30 cellular contexts compared by ENCODE assay signal in genomic region chr21:42797522-42797921, GRCh38.
"Had no signal": no experiment of that assay in that cellular context is flagged by ENCODE, and none has a peak within 500 bp of the region (broad histone marks: within the 10 kb centered on the region; RNA-seq: fewer than 3 reads in every experiment).

No MANE protein-coding gene starts in this region.

- H3K9me3 ChIP-seq: esophagus squamous epithelium had no signal

- DNase-seq: activated CD4-positive, alpha-beta memory T cell treated with anti-CD3 and anti-CD28 coated beads for 36 hours; activated CD4-positive, alpha-beta T cell treated with anti-CD3 and anti-CD28 coated beads for 36 hours; activated CD4-positive, alpha-beta T cell treated with anti-CD3 and anti-CD28 coated beads, Interleukin-2, amount 10 ng/mL, durations not matched to agents 24 days and 14 days; activated CD4-positive, CD25-positive, alpha-beta regulatory T cell; activated CD4-positive, CD25-positive, alpha-beta regulatory T cell treated with anti-CD3 and anti-CD28 coated beads, Interleukin-2, amount 50 U/mL, for 72 hours; activated CD8-positive, alpha-beta memory T cell treated with anti-CD3 and anti-CD28 coated beads, Interleukin-2, amount 50 U/mL, for 48 hours; activated CD8-positive, alpha-beta T cell treated with anti-CD3 and anti-CD28 coated beads, Interleukin-2, amount 10 ng/mL, durations not matched to agents 7 days and 5 days; activated gamma-delta T cell; activated naive CD4-positive, alpha-beta T cell; activated naive CD4-positive, alpha-beta T cell treated with anti-CD3 and anti-CD28 coated beads, Interleukin-2, amount 10 ng/mL, durations not matched to agents 7 days and 5 days; activated naive CD8-positive, alpha-beta T cell treated with anti-CD3 and anti-CD28 coated beads, Interleukin-2, amount 10 ng/mL, durations not matched to agents 7 days and 5 days; activated T-cell treated with anti-CD3 and anti-CD28 coated beads for 4 hours; activated T-cell treated with anti-CD3 and anti-CD28 coated beads, Interleukin-2, amount 50 U/mL, for 72 hours; anterior cingulate cortex; brain microvascular endothelial cell; dorsolateral prefrontal cortex; effector memory CD4-positive, alpha-beta T cell; esophagus squamous epithelium; foreskin melanocyte; T-helper 1 cell; T-helper 17 cell; T1000; WERI-Rb-1 had no signal

- H3K27me3 Mint-ChIP-seq: activated CD4-positive, alpha-beta T cell treated with anti-CD3 and anti-CD28 coated beads for 36 hours; activated T-cell treated with anti-CD3 and anti-CD28 coated beads, Interleukin-2, amount 50 U/mL, for 24 hours had no signal

- H3K4me1 Mint-ChIP-seq: central memory CD8-positive, alpha-beta T cell had no signal

- H3K9me3 Mint-ChIP-seq: activated CD4-positive, alpha-beta memory T cell treated with anti-CD3 and anti-CD28 coated beads for 36 hours; activated CD4-positive, alpha-beta T cell treated with anti-CD3 and anti-CD28 coated beads, Interleukin-2, amount 10 ng/mL, durations not matched to agents 24 days and 14 days; activated naive CD4-positive, alpha-beta T cell treated with anti-CD3 and anti-CD28 coated beads, Interleukin-2, amount 10 ng/mL, durations not matched to agents 7 days and 5 days; activated naive CD4-positive, alpha-beta T cell treated with anti-CD3 and anti-CD28 coated beads, Interleukin-2, amount 50 U/mL, for 72 hours; activated naive CD8-positive, alpha-beta T cell treated with anti-CD3 and anti-CD28 coated beads, Interleukin-2, amount 10 ng/mL, durations not matched to agents 7 days and 5 days; activated T-cell treated with anti-CD3 and anti-CD28 coated beads, Interleukin-2, amount 50 U/mL, for 24 hours; activated T-cell treated with anti-CD3 and anti-CD28 coated beads, Interleukin-2, amount 50 U/mL, for 72 hours; central memory CD8-positive, alpha-beta T cell; dendritic cell treated with granulocyte-macrophage colony-stimulating factor and Interleukin-4, amounts not matched to agents 40 ng/mL and 50 ng/mL, for 4 days; T-helper 2 cell treated with Interferon-gamma antibody and Interleukin-4, amounts not matched to agents 5 μg/mL and 100 μg/mL, for 36 hours had no signal

- H3K4me3 ChIP-seq: coronary artery, dorsolateral prefrontal cortex, esophagus squamous epithelium had no signal

- H3K36me3 Mint-ChIP-seq: activated CD4-positive, alpha-beta memory T cell treated with anti-CD3 and anti-CD28 coated beads for 36 hours; activated naive CD4-positive, alpha-beta T cell treated with anti-CD3 and anti-CD28 coated beads, Interleukin-2, amount 10 ng/mL, durations not matched to agents 7 days and 5 days; activated naive CD4-positive, alpha-beta T cell treated with anti-CD3 and anti-CD28 coated beads, Interleukin-2, amount 50 U/mL, for 72 hours; activated naive CD8-positive, alpha-beta T cell treated with anti-CD3 and anti-CD28 coated beads, Interleukin-2, amount 10 ng/mL, durations not matched to agents 7 days and 5 days had no signal

- H3K27ac Mint-ChIP-seq: activated CD4-positive, alpha-beta memory T cell treated with anti-CD3 and anti-CD28 coated beads for 36 hours; activated CD4-positive, alpha-beta T cell treated with anti-CD3 and anti-CD28 coated beads for 36 hours; activated CD4-positive, alpha-beta T cell treated with anti-CD3 and anti-CD28 coated beads, Interleukin-2, amount 10 ng/mL, durations not matched to agents 24 days and 14 days; activated CD8-positive, alpha-beta T cell treated with anti-CD3 and anti-CD28 coated beads, Interleukin-2, amount 10 ng/mL, durations not matched to agents 7 days and 5 days; activated naive CD4-positive, alpha-beta T cell treated with anti-CD3 and anti-CD28 coated beads, Interleukin-2, amount 10 ng/mL, durations not matched to agents 7 days and 5 days; activated naive CD4-positive, alpha-beta T cell treated with anti-CD3 and anti-CD28 coated beads, Interleukin-2, amount 50 U/mL, for 72 hours; activated naive CD8-positive, alpha-beta T cell treated with anti-CD3 and anti-CD28 coated beads, Interleukin-2, amount 10 ng/mL, durations not matched to agents 7 days and 5 days; activated T-cell treated with anti-CD3 and anti-CD28 coated beads, Interleukin-2, amount 50 U/mL, for 24 hours; activated T-cell treated with anti-CD3 and anti-CD28 coated beads, Interleukin-2, amount 50 U/mL, for 72 hours; dendritic cell treated with granulocyte-macrophage colony-stimulating factor and Interleukin-4, amounts not matched to agents 40 ng/mL and 50 ng/mL, for 4 days; T-helper 17 cell; T-helper 2 cell treated with Interferon-gamma antibody and Interleukin-4, amounts not matched to agents 5 μg/mL and 100 μg/mL, for 36 hours had no signal

- ATAC-seq: activated CD4-positive, alpha-beta T cell treated with anti-CD3 and anti-CD28 coated beads for 36 hours; activated CD8-positive, alpha-beta T cell treated with anti-CD3 and anti-CD28 coated beads, Interleukin-2, amount 10 ng/mL, durations not matched to agents 7 days and 5 days; activated naive CD4-positive, alpha-beta T cell treated with anti-CD3 and anti-CD28 coated beads, Interleukin-2, amount 50 U/mL, for 72 hours; activated T-cell treated with anti-CD3 and anti-CD28 coated beads, Interleukin-2, amount 50 U/mL, for 72 hours; T-helper 17 cell had no signal

- H3K36me3 ChIP-seq: brain microvascular endothelial cell, esophagus squamous epithelium, WERI-Rb-1 had no signal

- H3K27me3 ChIP-seq: brain microvascular endothelial cell had no signal

- H3K4me1 ChIP-seq: esophagus squamous epithelium had no signal

- H3K27ac ChIP-seq: brain microvascular endothelial cell, coronary artery, dorsolateral prefrontal cortex, epithelial cell of prostate, esophagus squamous epithelium, WERI-Rb-1 had no signal

- H3K4me3 Mint-ChIP-seq: activated CD4-positive, alpha-beta memory T cell treated with anti-CD3 and anti-CD28 coated beads for 36 hours; activated CD4-positive, alpha-beta T cell treated with anti-CD3 and anti-CD28 coated beads for 36 hours; activated CD4-positive, alpha-beta T cell treated with anti-CD3 and anti-CD28 coated beads, Interleukin-2, amount 10 ng/mL, durations not matched to agents 24 days and 14 days; activated CD8-positive, alpha-beta T cell treated with anti-CD3 and anti-CD28 coated beads, Interleukin-2, amount 10 ng/mL, durations not matched to agents 7 days and 5 days; activated naive CD4-positive, alpha-beta T cell treated with anti-CD3 and anti-CD28 coated beads, Interleukin-2, amount 10 ng/mL, durations not matched to agents 7 days and 5 days; activated naive CD8-positive, alpha-beta T cell treated with anti-CD3 and anti-CD28 coated beads, Interleukin-2, amount 10 ng/mL, durations not matched to agents 7 days and 5 days; activated T-cell treated with anti-CD3 and anti-CD28 coated beads, Interleukin-2, amount 50 U/mL, for 24 hours; activated T-cell treated with anti-CD3 and anti-CD28 coated beads, Interleukin-2, amount 50 U/mL, for 72 hours; central memory CD8-positive, alpha-beta T cell; dendritic cell treated with granulocyte-macrophage colony-stimulating factor and Interleukin-4, amounts not matched to agents 40 ng/mL and 50 ng/mL, for 4 days; T-helper 17 cell; T-helper 2 cell treated with Interferon-gamma antibody and Interleukin-4, amounts not matched to agents 5 μg/mL and 100 μg/mL, for 36 hours had no signal
